23 cellular contexts compared by ENCODE assay signal in the genomic region with DNA sequence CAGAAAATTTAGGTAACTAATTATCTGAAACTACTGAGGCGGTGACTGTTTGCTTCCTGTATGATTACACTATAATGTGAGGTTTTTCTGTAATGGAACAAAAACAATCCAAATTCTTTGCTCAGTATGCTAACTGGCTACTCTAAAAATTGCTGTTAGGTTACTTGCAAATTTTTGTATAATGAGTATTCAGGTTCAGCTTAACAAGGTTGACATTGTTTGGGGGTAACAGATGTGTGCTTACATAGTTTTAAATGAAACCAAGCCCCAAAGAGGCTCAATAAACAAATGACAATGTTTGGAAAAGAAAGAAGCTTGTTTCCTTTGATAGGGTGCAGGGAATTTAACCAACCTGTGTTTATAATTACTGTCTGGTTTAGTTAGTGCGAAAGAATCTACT.
DNase-seq lines count a peak whose midpoint lies in the region; ATAC-seq, FAIRE-seq and TF ChIP-seq lines count a peak whose summit lies in the region.
"Had no signal": no experiment of that assay in that cellular context is flagged by ENCODE, and none has a peak within 500 bp of the region (broad histone marks: within the 10 kb centered on the region; RNA-seq: fewer than 3 reads in every experiment).

No MANE protein-coding gene starts in this region.

- H3K4me3 Mint-ChIP-seq in chondrocyte (ENCODE audit: unreplicated experiment), result no peak overlapping the region
- H3K4me3 Mint-ChIP-seq in activated naive CD4-positive, alpha-beta T cell treated with anti-CD3 and anti-CD28 coated beads for 36 hours, result no peak overlapping the region
- no peak overlapping the region for H3K4me3 Mint-ChIP-seq in CD4-positive, alpha-beta memory T cell
- H3K4me3 Mint-ChIP-seq: activated CD8-positive, alpha-beta memory T cell treated with anti-CD3 and anti-CD28 coated beads, Interleukin-2, amount 10 ng/mL, durations not matched to agents 7 days and 5 days; memory B cell; natural killer cell treated with Interleukin-12 subunit alpha and Interleukin-12 subunit beta and Interleukin-15 and Interleukin-18, amount 100 ng/mL, for 72 hours; stimulated activated memory B cell treated with anti-CD40 and anti-IgM and Interleukin-4, amounts not matched to agents 10 μg/mL and 1 μg/mL and 100 μg/mL, for 72 hours; T-helper 2 cell treated with Interferon-gamma antibody and Interleukin-4, amounts not matched to agents 5 μg/mL and 100 μg/mL, for 36 hours had no signal

- H3K27ac ChIP-seq in mesodermal cell (ENCODE audit: low read depth, low read length, severe bottlenecking), result peak overlapping the region; percentile 23
- no peak overlapping the region for H3K27ac ChIP-seq in CD4-positive, alpha-beta memory T cell (ENCODE audit: low read depth, low read length)
- H3K27ac ChIP-seq: BLaER1 treated with 17β-estradiol and CSF1 and Interleukin-3, amounts not matched to agents 10 nM and 100 nM; colonic mucosa; prostate gland; tibial artery had no signal

- POLR2A ChIA-PET in CD4-positive, alpha-beta memory T cell (lab: Charles Lee; ENCODE audit: partially characterized antibody), result no interaction called here

- peaks cover 17% of the 10 kb centered on the region for H3K9me3 Mint-ChIP-seq in chondrocyte (ENCODE audit: low read depth)
- H3K9me3 Mint-ChIP-seq in activated naive CD4-positive, alpha-beta T cell treated with anti-CD3 and anti-CD28 coated beads for 36 hours, result peaks cover 2% of the 10 kb centered on the region
- no peaks in the 10 kb centered on the region for H3K9me3 Mint-ChIP-seq in CD4-positive, alpha-beta memory T cell
- H3K9me3 Mint-ChIP-seq: natural killer cell treated with Interleukin-12 subunit alpha and Interleukin-12 subunit beta and Interleukin-15 and Interleukin-18, amount 100 ng/mL, for 72 hours; T-helper 2 cell treated with Interferon-gamma antibody and Interleukin-4, amounts not matched to agents 5 μg/mL and 100 μg/mL, for 36 hours had no signal

- intact Hi-C loops in activated naive CD4-positive, alpha-beta T cell treated with anti-CD3 and anti-CD28 coated beads for 36 hours (cut with micrococcal nuclease), result no loop called here
- intact Hi-C loops in CD4-positive, alpha-beta memory T cell (cut with micrococcal nuclease), result no loop called here

- no peaks in the 10 kb centered on the region for H3K9me3 ChIP-seq in mesodermal cell (ENCODE audit: control insufficient read depth, low read length)
- H3K9me3 ChIP-seq in CD4-positive, alpha-beta memory T cell (ENCODE audit: control insufficient read depth in 1 of 2, low read length in 2 of 2), result no peaks in the 10 kb centered on the region
- H3K9me3 ChIP-seq: colonic mucosa, prostate gland, tibial artery had no signal

- H3K4me3 ChIP-seq in mesodermal cell (ENCODE audit: extremely low read depth, insufficient read depth, low read length, poor library complexity, severe bottlenecking), result no peak overlapping the region
- H3K4me3 ChIP-seq in CD4-positive, alpha-beta memory T cell (ENCODE audit: low read length in 2 of 2), result no peak overlapping the region
- H3K4me3 ChIP-seq: BLaER1 treated with 17β-estradiol and CSF1 and Interleukin-3, amounts not matched to agents 10 nM and 100 nM; colonic mucosa; prostate gland; tibial artery had no signal

- no peak for TF ChIP-seq CTCF in chondrocyte (IDR thresholded peaks at IDR 0.05)

- H3K27ac Mint-ChIP-seq in chondrocyte (ENCODE audit: unreplicated experiment), result peak overlapping the region; percentile 71
- H3K27ac Mint-ChIP-seq in activated naive CD4-positive, alpha-beta T cell treated with anti-CD3 and anti-CD28 coated beads for 36 hours, result no peak overlapping the region
- H3K27ac Mint-ChIP-seq in CD4-positive, alpha-beta memory T cell, result no peak overlapping the region
- H3K27ac Mint-ChIP-seq: activated CD8-positive, alpha-beta memory T cell treated with anti-CD3 and anti-CD28 coated beads, Interleukin-2, amount 10 ng/mL, durations not matched to agents 7 days and 5 days; memory B cell; natural killer cell treated with Interleukin-12 subunit alpha and Interleukin-12 subunit beta and Interleukin-15 and Interleukin-18, amount 100 ng/mL, for 72 hours; stimulated activated memory B cell treated with anti-CD40 and anti-IgM and Interleukin-4, amounts not matched to agents 10 μg/mL and 1 μg/mL and 100 μg/mL, for 72 hours; T-helper 2 cell treated with Interferon-gamma antibody and Interleukin-4, amounts not matched to agents 5 μg/mL and 100 μg/mL, for 36 hours had no signal

- CTCF ChIA-PET in activated naive CD4-positive, alpha-beta T cell treated with anti-CD3 and anti-CD28 coated beads for 36 hours (lab: Charles Lee), result no interaction called here
- CTCF ChIA-PET in CD4-positive, alpha-beta memory T cell (lab: Charles Lee; ENCODE audit: partially characterized antibody), result no interaction called here

- DNase-seq in Caki2 (ENCODE audit: low read depth) (peak; percentile 90), NCI-H1048 (lab: John Stamatoyannopoulos, UW) (peak; percentile 45), chondrocyte (ENCODE audit: low spot score) (no peak), GM12891 (ENCODE audit: insufficient read length, low spot score) (no peak)
- DNase-seq in activated naive CD4-positive, alpha-beta T cell treated with anti-CD3 and anti-CD28 coated beads for 36 hours, result no peak
- DNase-seq in CD4-positive, alpha-beta memory T cell, result no peak
- DNase-seq: activated CD8-positive, alpha-beta memory T cell treated with anti-CD3 and anti-CD28 coated beads, Interleukin-2, amount 10 ng/mL, durations not matched to agents 7 days and 5 days; colonic mucosa; Kasumi-1; NCI-H1694; SHP77 treated with DMSO at 0.1 percent for 48 hours; tibial artery had no signal

- H3K4me1 Mint-ChIP-seq in chondrocyte (ENCODE audit: low read depth), result peaks cover 44% of the 10 kb centered on the region
- no peaks in the 10 kb centered on the region for H3K4me1 Mint-ChIP-seq in activated naive CD4-positive, alpha-beta T cell treated with anti-CD3 and anti-CD28 coated beads for 36 hours (ENCODE audit: low read depth)
- no peaks in the 10 kb centered on the region for H3K4me1 Mint-ChIP-seq in CD4-positive, alpha-beta memory T cell
- H3K4me1 Mint-ChIP-seq: activated CD8-positive, alpha-beta memory T cell treated with anti-CD3 and anti-CD28 coated beads, Interleukin-2, amount 10 ng/mL, durations not matched to agents 7 days and 5 days; memory B cell; stimulated activated memory B cell treated with anti-CD40 and anti-IgM and Interleukin-4, amounts not matched to agents 10 μg/mL and 1 μg/mL and 100 μg/mL, for 72 hours had no signal

- FAIRE-seq in GM12891 (lab: Jason Lieb, UNC), result no peak
- FAIRE-seq: endothelial cell of umbilical vein, GM18507, H54 had no signal

- in situ Hi-C loops in Caki2 (cut with HindIII; ENCODE audit: low pct_unique_long_range_greater_than_20kb, low sequenced_read_pairs), result no loop called here

- no peak for ATAC-seq in HG02642 (IDR thresholded peaks at IDR 0.05; ENCODE audit: poor library complexity, unreplicated experiment)
- ATAC-seq: activated CD8-positive, alpha-beta memory T cell treated with anti-CD3 and anti-CD28 coated beads, Interleukin-2, amount 10 ng/mL, durations not matched to agents 7 days and 5 days; natural killer cell treated with Interleukin-12 subunit alpha and Interleukin-12 subunit beta and Interleukin-15 and Interleukin-18, amount 100 ng/mL, for 72 hours; stimulated activated memory B cell treated with anti-CD40 and anti-IgM and Interleukin-4, amounts not matched to agents 10 μg/mL and 1 μg/mL and 100 μg/mL, for 72 hours had no signal

- no peaks in the 10 kb centered on the region for H3K27me3 Mint-ChIP-seq in chondrocyte (ENCODE audit: low read depth)
- H3K27me3 Mint-ChIP-seq in activated naive CD4-positive, alpha-beta T cell treated with anti-CD3 and anti-CD28 coated beads for 36 hours (ENCODE audit: low read depth), result peaks cover 8% of the 10 kb centered on the region
- H3K27me3 Mint-ChIP-seq in CD4-positive, alpha-beta memory T cell, result peaks cover 2 to 7% of the 10 kb centered on the region in 2 donors
- H3K27me3 Mint-ChIP-seq: memory B cell had no signal

- H3K4me1 ChIP-seq in mesodermal cell (ENCODE audit: control insufficient read depth, insufficient read depth, low read length, poor library complexity, severe bottlenecking), result peaks cover 23% of the 10 kb centered on the region
- no peaks in the 10 kb centered on the region for H3K4me1 ChIP-seq in CD4-positive, alpha-beta memory T cell (ENCODE audit: insufficient read depth, low read length)
- H3K4me1 ChIP-seq: BLaER1 treated with 17β-estradiol and CSF1 and Interleukin-3, amounts not matched to agents 10 nM and 100 nM; colonic mucosa; prostate gland; tibial artery had no signal

- H3K36me3 Mint-ChIP-seq in chondrocyte (ENCODE audit: low read depth), result peaks cover 4% of the 10 kb centered on the region
- H3K36me3 Mint-ChIP-seq in activated naive CD4-positive, alpha-beta T cell treated with anti-CD3 and anti-CD28 coated beads for 36 hours (ENCODE audit: low read depth), result no peaks in the 10 kb centered on the region
- H3K36me3 Mint-ChIP-seq in CD4-positive, alpha-beta memory T cell, result no peaks in the 10 kb centered on the region
- H3K36me3 Mint-ChIP-seq: activated CD8-positive, alpha-beta memory T cell treated with anti-CD3 and anti-CD28 coated beads, Interleukin-2, amount 10 ng/mL, durations not matched to agents 7 days and 5 days; memory B cell; natural killer cell treated with Interleukin-12 subunit alpha and Interleukin-12 subunit beta and Interleukin-15 and Interleukin-18, amount 100 ng/mL, for 72 hours; stimulated activated memory B cell treated with anti-CD40 and anti-IgM and Interleukin-4, amounts not matched to agents 10 μg/mL and 1 μg/mL and 100 μg/mL, for 72 hours had no signal

- TF ChIP-seq POLR2A in GM12891 (IDR thresholded peaks at IDR 0.05; ENCODE audit: low read depth, low read length), result no peak

- no CpG with 5 or more reads among the region's 2 CpGs for WGBS in mesodermal cell (ENCODE audit: insufficient coverage in 2 of 2), 2 experiments

- no peaks in the 10 kb centered on the region for H3K27me3 ChIP-seq in CD4-positive, alpha-beta memory T cell (ENCODE audit: insufficient read depth, low read length)
- H3K27me3 ChIP-seq: BLaER1 treated with 17β-estradiol and CSF1 and Interleukin-3, amounts not matched to agents 10 nM and 100 nM; colonic mucosa; tibial artery had no signal

- no peaks in the 10 kb centered on the region for H3K36me3 ChIP-seq in mesodermal cell (ENCODE audit: control insufficient read depth, insufficient read depth, low read length)
- no peaks in the 10 kb centered on the region for H3K36me3 ChIP-seq in CD4-positive, alpha-beta memory T cell (ENCODE audit: insufficient read depth, low read length)
- H3K36me3 ChIP-seq: BLaER1 treated with 17β-estradiol and CSF1 and Interleukin-3, amounts not matched to agents 10 nM and 100 nM; colonic mucosa; prostate gland; tibial artery had no signal

TF ChIP-seq in GM12891, 5 proteins besides CTCF, POLR2A, EP300 and RAD21:
- TF ChIP-seq TAF1 (IDR thresholded peaks at IDR 0.05; ENCODE audit: low read depth, low read length) (no peak), POLR2AphosphoS5 (IDR thresholded peaks at IDR 0.05; ENCODE audit: low read depth, low read length) (no peak), SPI1 (IDR thresholded peaks at IDR 0.05; ENCODE audit: low read depth, low read length) (no peak), POU2F2 (IDR thresholded peaks at IDR 0.05; ENCODE audit: low read depth, low read length) (no peak), PAX5 (IDR thresholded peaks at IDR 0.05; ENCODE audit: insufficient read depth, low read length, severe bottlenecking) (no peak)
TF ChIP-seq in GM12891: peak in this region for 0.

Comparison
In these comparisons a context has a peak if more than half of its experiments do, and no peak if none do; other contexts are left out.
1. DNase-seq: peak in Caki2 (single experiment) and NCI-H1048 (single experiment); none in chondrocyte (single experiment), activated naive CD4-positive, alpha-beta T cell treated with anti-CD3 and anti-CD28 coated beads for 36 hours (single experiment), GM12891 (single experiment) and CD4-positive, alpha-beta memory T cell (0 of 5).